Comparison of ENCODE assay signal across 23 cellular contexts in genomic region chr6:39298061-39298460, GRCh38. TPM values are rescaled to one million over a fixed set of nuclear protein-coding genes. Genes with fewer than 3 reads are reported as not detected.
"Had no signal": no experiment of that assay in that cellular context is flagged by ENCODE, and none has a peak within 500 bp of the region (broad histone marks: within the 10 kb centered on the region; RNA-seq: fewer than 3 reads in every experiment).

No MANE protein-coding gene starts in this region.

- H3K4me3 ChIP-seq: ascending aorta, heart left ventricle, lung, pancreas, smooth muscle cell, vagina had no signal

- H3K36me3 ChIP-seq: brain microvascular endothelial cell, heart left ventricle, pancreas, vagina, WERI-Rb-1 had no signal

- DNase-seq: activated gamma-delta T cell treated with Interleukin-2 at 50 U/mL for 16 hours; activated T-cell treated with anti-CD3 and anti-CD28 coated beads, Interleukin-2, amount 50 U/mL, for 1 hour; brain microvascular endothelial cell; caudate nucleus; effector CD4-positive, alpha-beta T cell; heart left ventricle; islet precursor cell; left cardiac atrium; natural killer cell; pancreas; stimulated activated CD4-positive, alpha-beta T cell treated with anti-CD3 and anti-CD28 coated beads, Interleukin-15, amount 100 ng/mL, for 24 hours; trophoblast cell; WERI-Rb-1 had no signal

- ATAC-seq: heart left ventricle; natural killer cell; stimulated activated memory B cell treated with anti-CD40 and anti-IgM and Interleukin-4, amounts not matched to agents 10 μg/mL and 1 μg/mL and 100 μg/mL, for 72 hours had no signal

- H3K9me3 ChIP-seq: ascending aorta, heart left ventricle, pancreas, vagina had no signal

- H3K27ac ChIP-seq: brain microvascular endothelial cell, heart left ventricle, pancreas, vagina, WERI-Rb-1 had no signal

- H3K4me2 ChIP-seq: smooth muscle cell had no signal

- H3K4me1 ChIP-seq: ascending aorta, pancreas had no signal

- H3K27me3 ChIP-seq: ascending aorta, brain microvascular endothelial cell, pancreas, vagina had no signal

RNA-seq across cellular contexts. Expression of gene KCNK17, which starts 16.2 kb away (rescaled TPM):
- total RNA-seq: ascending aorta, epithelial cell of proximal tubule, fibroblast of villous mesenchyme, mesothelial cell of epicardium, smooth muscle cell, temporal lobe, vagina had no signal
- polyA plus RNA-seq: smooth muscle cell had no signal

RNA-seq across cellular contexts. Expression of gene KCNK16, which starts 24.4 kb away (rescaled TPM):
- total RNA-seq: ascending aorta, epithelial cell of proximal tubule, fibroblast of villous mesenchyme, heart left ventricle, left cardiac atrium, lung, mesothelial cell of epicardium, natural killer cell, sciatic nerve, smooth muscle cell, temporal lobe, vagina had no signal
- polyA plus RNA-seq: heart left ventricle, lung, smooth muscle cell had no signal
